In genomic region chr20:44092551-44093248, GRCh38 we compare ENCODE assay signal across 8 cellular contexts.
DNase-seq lines count a peak whose midpoint lies in the region; ATAC-seq and TF ChIP-seq lines count a peak whose summit lies in the region.

No MANE protein-coding gene starts in this region.

- no peaks in the 10 kb centered on the region for H3K4me1 Mint-ChIP-seq in brain

- no peak for DNase-seq in AG09309 (ENCODE audit: low read depth)
- no peak for DNase-seq in GM12864 (ENCODE audit: low read depth)
- peak; percentile 20 to 51 for DNase-seq in NOMO-1 (lab: John Stamatoyannopoulos, UW; ENCODE audit: unreplicated experiment in 2 of 2)
- peak; percentile 48 for DNase-seq in myocyte (ENCODE audit: low read depth)
- DNase-seq in activated T-cell treated with anti-CD3 and anti-CD28 coated beads, Interleukin-2, amount 50 U/mL, for 48 hours = no peak

- ATAC-seq in GM21825 (IDR thresholded peaks at IDR 0.05; ENCODE audit: unreplicated experiment) (no peak), GM19395 (IDR thresholded peaks at IDR 0.05; ENCODE audit: unreplicated experiment) (no peak)

- H3K4me3 ChIP-seq in AG09309 (ENCODE audit: control insufficient read depth, low read depth, low read length) (no peak overlapping the region), GM12864 (ENCODE audit: low read depth, low read length) (no peak overlapping the region)

- H3K27me3 Mint-ChIP-seq in brain = peaks cover 17% of the 10 kb centered on the region

- H3K9me3 Mint-ChIP-seq in brain = peaks cover 0 to 3% (median 0%) of the 10 kb centered on the region in 5 experiments

- H3K4me3 Mint-ChIP-seq in brain = no peak overlapping the region

- peak; percentile 60 for TF ChIP-seq CTCF in AG09309 (IDR thresholded peaks at IDR 0.05; ENCODE audit: control insufficient read depth, insufficient read depth, low read depth, low read length, missing control alignments)
- peak; percentile 61 for TF ChIP-seq CTCF in GM12864 (IDR thresholded peaks at IDR 0.05; ENCODE audit: low read depth, low read length, missing control alignments)
- peak; percentile 30 to 66 for TF ChIP-seq CTCF in brain (conservative IDR thresholded peaks at IDR 0.05)

- H3K27ac Mint-ChIP-seq in brain = peak overlapping the region in 1 of 5 experiments; percentile 51

- no peaks in the 10 kb centered on the region for H3K36me3 Mint-ChIP-seq in brain

Comparison
In these comparisons a context has a peak if more than half of its experiments do, and no peak if none do; other contexts are left out.
1. DNase-seq: peak in NOMO-1 (2 of 2) and myocyte (single experiment); none in AG09309 (single experiment), GM12864 (single experiment) and activated T-cell treated with anti-CD3 and anti-CD28 coated beads, Interleukin-2, amount 50 U/mL, for 48 hours (0 of 2).
2. Peak in every context shown above with its lines, with median percentiles within 50 percentile points of each other: CTCF ChIP-seq.